ENCODE assay signal across 14 cellular contexts in the genomic region with DNA sequence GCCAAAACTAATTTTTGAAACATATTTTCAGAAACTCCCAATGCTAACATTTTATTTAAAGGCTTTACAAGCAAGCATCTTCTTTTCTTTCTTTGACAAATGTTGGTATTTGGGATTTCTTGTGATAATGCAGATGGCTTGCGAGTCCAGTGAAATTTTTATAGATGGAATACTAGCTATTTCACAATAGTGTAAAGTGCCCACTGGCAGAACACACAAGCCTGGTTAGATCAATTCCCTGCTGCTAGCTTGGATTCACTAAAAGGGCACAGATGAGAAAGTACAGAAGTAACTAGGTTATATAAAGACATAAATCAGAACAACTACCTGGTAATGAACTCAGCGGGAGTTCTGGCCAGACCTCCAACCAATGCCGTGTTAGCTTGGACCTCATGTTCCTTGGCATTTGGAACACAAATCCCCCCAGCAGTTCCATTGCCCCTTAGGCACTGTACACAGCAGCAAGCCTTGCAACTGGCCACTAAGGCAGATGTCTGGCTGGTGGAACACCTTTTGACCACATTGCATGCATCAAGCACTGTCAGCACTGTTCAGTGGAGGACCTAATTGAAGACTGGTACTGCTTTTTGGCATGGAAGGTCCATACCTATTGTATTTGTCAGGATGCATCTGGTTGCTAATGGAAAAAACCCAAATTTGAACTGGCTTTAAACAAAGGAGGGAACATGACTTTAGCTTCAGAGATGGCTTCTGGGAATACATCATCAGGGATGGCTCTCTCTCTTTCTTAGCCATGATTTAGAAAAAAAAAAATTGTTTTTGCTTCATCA. TPM values are rescaled to one million over a fixed set of nuclear protein-coding genes. Genes with fewer than 3 reads are reported as not detected.
DNase-seq lines count a peak whose midpoint lies in the region; ATAC-seq, FAIRE-seq and TF ChIP-seq lines count a peak whose summit lies in the region.
"Had no signal": no experiment of that assay in that cellular context is flagged by ENCODE, and none has a peak within 500 bp of the region (broad histone marks: within the 10 kb centered on the region; RNA-seq: fewer than 3 reads in every experiment).

No MANE protein-coding gene starts in this region.

- FAIRE-seq in H1 (lab: Jason Lieb, UNC) (no peak), HepG2 (lab: Jason Lieb, UNC) (peak; percentile 34)

- H3K9me3 ChIP-seq in H1 (ENCODE audit: insufficient read depth in 2 of 2, low read depth in 1 of 2, low read length in 1 of 2) (no peaks in the 10 kb centered on the region), HepG2 (ENCODE audit: low read length) (no peaks in the 10 kb centered on the region)

- CTCF ChIA-PET in H1 (lab: Charles Lee; ENCODE audit: partially characterized antibody): interaction anchor here (0.5 to 1.3 kb wide), 3 partner anchors 10 to 971 kb away, joined by 3 to 4 read pairs (median 3); no protein-coding TSS in a partner anchor
- CTCF ChIA-PET in HepG2 (lab: Yijun Ruan, JAX; ENCODE audit: low intra/inter-chr PET ratio, low total read pairs): no interaction called here

- DNase-seq in NCI-H69 (lab: John Stamatoyannopoulos, UW): peak; percentile 18
- no peak for DNase-seq in H1 (ENCODE audit: low read depth in 1 of 2, low spot score in 2 of 2)
- no peak for DNase-seq in HepG2 (ENCODE audit: low spot score)
- no peak for DNase-seq in NAMALWA (ENCODE audit: low spot score)
- DNase-seq in brain microvascular endothelial cell: no peak
- DNase-seq: Calu3; CD8-positive, alpha-beta T cell; DMS79 treated with DMSO at 0.1 percent for 48 hours; GF-D8; GOT3; H9 had no signal

- H3K56ac ChIP-seq in H1 (replicated peaks; ENCODE audit: insufficient read length, low read depth, low read length): no peak overlapping the region

- no TSS peak for BruUV-seq in HepG2 (replicated peaks; lab: Mats Ljungman, UMichigan)

- TF ChIP-seq CTCF in H1 (IDR thresholded peaks at IDR 0.05; ENCODE audit: control extremely low read depth in 1 of 3, insufficient read depth in 1 of 3, low read depth in 1 of 3, low read length in 3 of 3) (no peak), HepG2 (CRISPR knock-in tag; IDR thresholded peaks at IDR 0.05) (no peak), brain microvascular endothelial cell (IDR thresholded peaks at IDR 0.05; ENCODE audit: low read depth, low read length, missing control alignments) (no peak)

- WGBS in H1 (ENCODE audit: extremely low coverage in 1 of 2, insufficient coverage in 1 of 2, insufficient read length in 1 of 2, insufficient replicate concordance in 2 of 2, low coverage in 1 of 2, low lambda C conversion rate in 2 of 2, missing lambda C conversion rate in 1 of 2), 2 experiments: 89% methylated on average over 3 of the region's 3 CpGs; no CpG with 5 or more reads in 1 of the 2 experiments
- 61% methylated on average over 3 of the region's 3 CpGs for WGBS in HepG2 (ENCODE audit: low lambda C conversion rate)

- no peak overlapping the region for H2BK120ac ChIP-seq in H1 (replicated peaks; ENCODE audit: low read depth, low read length)

- TF ChIP-seq RAD21 in H1 (IDR thresholded peaks at IDR 0.05 in 1 of 2, conservative IDR thresholded peaks at IDR 0.05 in 1 of 2; ENCODE audit: low read depth in 2 of 2, low read length in 2 of 2) (no peak), HepG2 (CRISPR knock-in tag; IDR thresholded peaks at IDR 0.05) (no peak)

- no peaks in the 10 kb centered on the region for H3K27me3 ChIP-seq in H1 (replicated peaks in 1 of 4; ENCODE audit: control insufficient read depth in 3 of 4, extremely low read depth in 1 of 4, insufficient read depth in 3 of 4, low read length in 3 of 4)
- H3K27me3 ChIP-seq in HepG2 (ENCODE audit: control insufficient read depth in 1 of 2, insufficient read depth in 2 of 2, low read length in 2 of 2): peaks cover 3 to 13% of the 10 kb centered on the region in 2 experiments; a peak in 2 of 5 replicates
- H3K27me3 ChIP-seq in brain microvascular endothelial cell (replicated peaks): no peaks in the 10 kb centered on the region
- H3K27me3 ChIP-seq: BLaER1 treated with 17β-estradiol and CSF1 and Interleukin-3, amounts not matched to agents 10 nM and 100 nM had no signal

- H4K8ac ChIP-seq in H1 (ENCODE audit: extremely low read depth, insufficient read depth, low read length): no peak overlapping the region

- in situ Hi-C loops in HepG2 (cut with HindIII; ENCODE audit: extremely low pct_ligation_motif_present, low pct_unique_long_range_greater_than_20kb): no loop called here
- in situ Hi-C loops in brain microvascular endothelial cell (cut with HindIII; ENCODE audit: low pct_ligation_motif_present, low sequenced_read_pairs): no loop called here

- H2BK5ac ChIP-seq in H1 (ENCODE audit: low read depth, low read length): no peak overlapping the region

- H2BK15ac ChIP-seq in H1 (ENCODE audit: low read length): no peak overlapping the region

- H3K9ac ChIP-seq in H1 (replicated peaks in 1 of 4; ENCODE audit: extremely low read depth in 1 of 4, low read depth in 3 of 4, low read length in 3 of 4) (no peak overlapping the region), HepG2 (ENCODE audit: insufficient read depth, low read depth, low read length) (no peak overlapping the region)
- H3K9ac ChIP-seq: BLaER1 treated with 17β-estradiol and CSF1 and Interleukin-3, amounts not matched to agents 10 nM and 100 nM had no signal

- no peak overlapping the region for H3K18ac ChIP-seq in H1 (ENCODE audit: extremely low read depth, low read length)

- intact Hi-C loops in HepG2 (cut with micrococcal nuclease; ENCODE audit: unreplicated experiment): no loop called here

- no peak overlapping the region for H4K91ac ChIP-seq in H1 (replicated peaks; ENCODE audit: insufficient read length, low read length)

- H3K4me2 ChIP-seq in H1 (ENCODE audit: insufficient read depth in 1 of 2, low read depth in 2 of 2, low read length in 2 of 2): no peak overlapping the region
- H3K4me2 ChIP-seq in HepG2 (ENCODE audit: low read depth, low read length): no peak overlapping the region
- H3K4me2 ChIP-seq: BLaER1 treated with 17β-estradiol and CSF1 and Interleukin-3, amounts not matched to agents 10 nM and 100 nM had no signal

- no peak overlapping the region for H3K14ac ChIP-seq in H1 (ENCODE audit: insufficient read length)

- no peaks in the 10 kb centered on the region for H3K23me2 ChIP-seq in H1 (ENCODE audit: low read depth, low read length)

- H4K20me1 ChIP-seq in H1 (replicated peaks in 1 of 2; ENCODE audit: control insufficient read depth in 1 of 2, insufficient read depth in 2 of 2, low read length in 2 of 2) (no peaks in the 10 kb centered on the region), HepG2 (ENCODE audit: insufficient read depth, low read length) (no peaks in the 10 kb centered on the region)
- H4K20me1 ChIP-seq: BLaER1 treated with 17β-estradiol and CSF1 and Interleukin-3, amounts not matched to agents 10 nM and 100 nM had no signal

- no peaks in the 10 kb centered on the region for H3K79me1 ChIP-seq in H1 (ENCODE audit: low read depth, low read length)

- POLR2A ChIA-PET in H1 (lab: Charles Lee; ENCODE audit: partially characterized antibody) (interaction anchor here (1.2 kb wide), 1 partner anchor 16 kb away, joined by 4 read pairs; a partner anchor contains a TSS), HepG2 (lab: Yijun Ruan, JAX) (interaction anchor here (1.2 kb wide), 1 partner anchor 15 kb away, joined by 3 read pairs; a partner anchor contains a TSS)

- peaks cover 0 to 12% (median 9%) of the 10 kb centered on the region in 4 experiments; a peak in 6 of 7 replicates for H3K4me1 ChIP-seq in H1 (replicated peaks in 1 of 4; ENCODE audit: control insufficient read depth in 3 of 4, insufficient read depth in 4 of 4, low read length in 3 of 4)
- H3K4me1 ChIP-seq in HepG2 (ENCODE audit: insufficient read depth, low read length): no peaks in the 10 kb centered on the region
- H3K4me1 ChIP-seq: BLaER1 treated with 17β-estradiol and CSF1 and Interleukin-3, amounts not matched to agents 10 nM and 100 nM had no signal

- H3K36me3 ChIP-seq in H1 (ENCODE audit: control insufficient read depth in 2 of 4, insufficient read depth in 4 of 4, low read length in 3 of 4): no peaks in the 10 kb centered on the region
- H3K36me3 ChIP-seq in HepG2 (replicated peaks in 1 of 2; ENCODE audit: control insufficient read depth in 1 of 2, insufficient read depth in 2 of 2, low read length in 2 of 2): no peaks in the 10 kb centered on the region
- H3K36me3 ChIP-seq in brain microvascular endothelial cell (replicated peaks): no peaks in the 10 kb centered on the region
- H3K36me3 ChIP-seq: BLaER1 treated with 17β-estradiol and CSF1 and Interleukin-3, amounts not matched to agents 10 nM and 100 nM had no signal

- no peak overlapping the region for H2BK12ac ChIP-seq in H1 (ENCODE audit: low read depth, low read length)

- H3K4me3 ChIP-seq in H1 (ENCODE audit: extremely low read depth in 1 of 4, insufficient read depth in 2 of 4, low read depth in 3 of 4, low read length in 4 of 4): no peak overlapping the region
- H3K4me3 ChIP-seq in HepG2 (replicated peaks in 1 of 3; ENCODE audit: insufficient read depth in 1 of 3, low read depth in 2 of 3, low read length in 3 of 3): no peak overlapping the region
- H3K4me3 ChIP-seq in brain microvascular endothelial cell (ENCODE audit: low read depth, low read length): no peak overlapping the region
- H3K4me3 ChIP-seq: BLaER1 treated with 17β-estradiol and CSF1 and Interleukin-3, amounts not matched to agents 10 nM and 100 nM had no signal

- no peaks in the 10 kb centered on the region for H3K79me2 ChIP-seq in H1 (ENCODE audit: control insufficient read depth in 1 of 2, insufficient read depth in 2 of 2, low read length in 2 of 2)
- no peaks in the 10 kb centered on the region for H3K79me2 ChIP-seq in HepG2 (ENCODE audit: insufficient read depth, low read length)

- H2AFZ ChIP-seq in H1 (ENCODE audit: low read length) (peak overlapping the region; percentile 72; the same call in 1 of the 2 replicates), HepG2 (ENCODE audit: low read length) (no peak overlapping the region)

- H3K27ac ChIP-seq in H1 (ENCODE audit: low read depth, low read length) (no peak overlapping the region), HepG2 (ENCODE audit: extremely low read length, insufficient read depth, low read length) (no peak overlapping the region), brain microvascular endothelial cell (no peak overlapping the region)
- H3K27ac ChIP-seq: BLaER1 treated with 17β-estradiol and CSF1 and Interleukin-3, amounts not matched to agents 10 nM and 100 nM; HL-60 had no signal

- H3K23ac ChIP-seq in H1 (ENCODE audit: insufficient read length): no peak overlapping the region

- H2AK5ac ChIP-seq in H1 (ENCODE audit: low read depth, low read length): no peak overlapping the region

- no peak for TF ChIP-seq EP300 in H1 (IDR thresholded peaks at IDR 0.05; ENCODE audit: borderline replicate concordance in 1 of 2, low read depth in 2 of 2, low read length in 2 of 2)
- no peak for TF ChIP-seq EP300 in HepG2 (IDR thresholded peaks at IDR 0.05; ENCODE audit: low read depth in 2 of 2, low read length in 2 of 2)
- no peak for TF ChIP-seq EP300 in HepG2 (CRISPR knock-in tag; IDR thresholded peaks at IDR 0.05; ENCODE audit: borderline replicate concordance)

- TF ChIP-seq POLR2A in H1 (IDR thresholded peaks at IDR 0.05; ENCODE audit: control extremely low read depth in 1 of 2, low read depth in 2 of 2, low read length in 2 of 2) (no peak), HepG2 (IDR thresholded peaks at IDR 0.05; ENCODE audit: insufficient read depth in 1 of 2, low read depth in 2 of 2, low read length in 2 of 2) (no peak)

- H4K5ac ChIP-seq in H1 (ENCODE audit: insufficient read length, low read depth, low read length): no peak overlapping the region

- H2BK20ac ChIP-seq in H1 (ENCODE audit: low read length): no peak overlapping the region

- no peak for ATAC-seq in HepG2
- ATAC-seq in HG03135 (IDR thresholded peaks at IDR 0.05; ENCODE audit: unreplicated experiment): no peak
- ATAC-seq: CD8-positive, alpha-beta T cell had no signal

- H3K4ac ChIP-seq in H1 (replicated peaks; ENCODE audit: insufficient read length, low read depth, low read length): no peak overlapping the region

RNA-seq across cellular contexts. Expression of a gene that starts 15.6 kb away (rescaled TPM):
- total RNA-seq in H1 (2021; fragmentation: NEBNext Ultra II Directional; extraction: Animal tissue kit (Norgen Biotek cat#: 25700)): 25.3 and 26.2 TPM in 2 replicates
- 43.7 and 46.1 TPM in 2 replicates for polyA plus RNA-seq in H1 (2011; rRNA removed)
- 33.6 TPM for polyA plus RNA-seq in H1 (2011; cell fraction: cytosol; rRNA removed)
- 37.7 TPM for polyA plus RNA-seq in H1 (2011; cell fraction: nucleus; rRNA removed)
- polyA plus RNA-seq in H1 (2012, experiment 1 of 2): 15.3 to 26.8 TPM (median 25.1 TPM) in 4 replicates
- 17.4 TPM for polyA plus RNA-seq in H1 (2012, experiment 2 of 2)
- 14.2 TPM for polyA plus RNA-seq in H1 (2013, experiment 1 of 2)
- 15.0 TPM for polyA plus RNA-seq in H1 (2013, experiment 2 of 2)
- polyA minus RNA-seq in H1 (2011; rRNA and poly(A)+ RNA removed): 79.3 and 83.1 TPM in 2 replicates
- 34.9 TPM for polyA minus RNA-seq in H1 (2011; cell fraction: cytosol; rRNA and poly(A)+ RNA removed)
- polyA minus RNA-seq in H1 (2011; cell fraction: nucleus; rRNA and poly(A)+ RNA removed): 85.0 TPM
- 12.0 and 13.3 TPM in 2 replicates for total RNA-seq in HepG2 (2016; rRNA removed; fragmentation: Illumina TruSeq; extraction: Trizol)
- total RNA-seq in HepG2 (2016; cell fraction: cytosol; rRNA removed; fragmentation: Illumina TruSeq; extraction: Trizol; ENCODE audit: low read depth): 3.3 and 3.4 TPM in 2 replicates
- total RNA-seq in HepG2 (2016; cell fraction: insoluble cytoplasmic fraction; rRNA removed; fragmentation: Illumina TruSeq; extraction: Trizol): 12.0 TPM in 2 replicates
- total RNA-seq in HepG2 (2016; cell fraction: membrane; rRNA removed; fragmentation: Illumina TruSeq; extraction: Trizol): 11.5 and 13.0 TPM in 2 replicates
- total RNA-seq in HepG2 (2016; cell fraction: nucleus; rRNA removed; fragmentation: Illumina TruSeq; extraction: Trizol): 9.1 and 11.2 TPM in 2 replicates
- polyA plus RNA-seq in HepG2 (2011; rRNA removed): 23.9 and 24.3 TPM in 2 replicates
- polyA plus RNA-seq in HepG2 (2011; cell fraction: cytosol; rRNA removed): 20.8 and 23.4 TPM in 2 replicates
- polyA plus RNA-seq in HepG2 (2011; cell fraction: nucleus; rRNA removed): 15.8 and 16.2 TPM in 2 replicates
- 11.6 and 14.7 TPM in 2 replicates for polyA plus RNA-seq in HepG2 (2012)
- polyA plus RNA-seq in HepG2 (2016; cell fraction: cytosol; fragmentation: Illumina TruSeq; extraction: Trizol; ENCODE audit: low read depth): 3.4 and 3.6 TPM in 2 replicates
- polyA plus RNA-seq in HepG2 (2016; cell fraction: insoluble cytoplasmic fraction; fragmentation: Illumina TruSeq; extraction: Trizol; ENCODE audit: low read depth): 15.4 and 19.6 TPM in 2 replicates
- 9.9 and 10.7 TPM in 2 replicates for polyA plus RNA-seq in HepG2 (2016; cell fraction: membrane; fragmentation: Illumina TruSeq; extraction: Trizol; ENCODE audit: low read depth)
- polyA plus RNA-seq in HepG2 (2016; cell fraction: nucleus; fragmentation: Illumina TruSeq; extraction: Trizol; ENCODE audit: insufficient read depth, low read depth): 13.9 and 14.3 TPM in 2 replicates
- polyA minus RNA-seq in HepG2 (2011; rRNA and poly(A)+ RNA removed; ENCODE audit: low replicate concordance): 42.5 and 53.2 TPM in 2 replicates
- 15.9 and 17.9 TPM in 2 replicates for polyA minus RNA-seq in HepG2 (2011; cell fraction: cytosol; rRNA and poly(A)+ RNA removed)
- polyA minus RNA-seq in HepG2 (2011; cell fraction: nucleus; rRNA and poly(A)+ RNA removed): 18.0 and 22.0 TPM in 2 replicates
